ENCODE assay signal across 1 cellular context in the genomic region with DNA sequence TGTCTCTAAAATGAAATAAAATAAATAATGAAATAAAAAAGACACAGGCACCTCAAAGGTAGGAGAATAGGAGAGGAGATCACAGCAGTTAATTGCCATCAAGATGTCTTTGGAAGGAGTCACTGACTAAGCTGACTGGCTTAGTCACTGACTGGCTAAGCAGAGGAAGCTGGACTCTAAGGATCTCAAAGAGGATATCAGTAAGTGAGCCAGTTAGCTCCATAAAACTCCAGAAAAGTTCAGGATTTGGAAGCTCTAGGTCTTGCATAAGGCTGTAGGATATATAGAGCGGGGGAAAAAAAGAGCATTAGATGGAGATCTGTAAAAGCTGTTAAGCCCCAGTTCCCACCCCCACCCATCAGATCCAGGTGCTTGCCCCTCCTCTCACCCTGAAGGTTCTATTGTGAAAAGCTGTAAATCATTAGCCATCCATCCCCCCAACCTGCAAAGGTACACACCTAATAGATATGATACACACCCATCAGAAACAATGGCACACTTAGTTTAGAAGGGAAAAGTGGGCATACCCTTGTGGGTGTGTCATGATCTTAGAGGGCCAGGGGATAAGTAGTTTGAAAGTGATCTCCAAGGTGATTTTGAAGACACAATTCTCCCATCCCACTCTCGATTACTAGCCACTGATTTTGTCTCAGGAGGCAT.
TF ChIP-seq lines count a peak whose summit lies in the region.

No MANE protein-coding gene starts in this region.

TF ChIP-seq in endothelial cell of umbilical vein, 7 proteins besides CTCF, POLR2A, EP300 and RAD21:
- TF ChIP-seq FOS (IDR thresholded peaks at IDR 0.05; ENCODE audit: borderline replicate concordance, insufficient read depth, low read length) (peak; percentile 8), MAX (IDR thresholded peaks at IDR 0.05; ENCODE audit: insufficient read depth, insufficient read length) (no peak), POLR2AphosphoS5 (IDR thresholded peaks at IDR 0.05; ENCODE audit: insufficient read depth, low read depth, low read length) (no peak), EZH2 (IDR thresholded peaks at IDR 0.05; ENCODE audit: borderline replicate concordance, low read depth, low read length, severe bottlenecking) (no peak), JUN (IDR thresholded peaks at IDR 0.05; ENCODE audit: borderline replicate concordance, insufficient read depth, insufficient read length, low read depth) (no peak), MYC (IDR thresholded peaks at IDR 0.05; ENCODE audit: low read depth, low read length) (no peak), GATA2 (IDR thresholded peaks at IDR 0.05; ENCODE audit: insufficient read depth, insufficient read length, low read depth, low read length) (no peak)
